Comparison of ENCODE assay signal across 8 cellular contexts in the genomic region with DNA sequence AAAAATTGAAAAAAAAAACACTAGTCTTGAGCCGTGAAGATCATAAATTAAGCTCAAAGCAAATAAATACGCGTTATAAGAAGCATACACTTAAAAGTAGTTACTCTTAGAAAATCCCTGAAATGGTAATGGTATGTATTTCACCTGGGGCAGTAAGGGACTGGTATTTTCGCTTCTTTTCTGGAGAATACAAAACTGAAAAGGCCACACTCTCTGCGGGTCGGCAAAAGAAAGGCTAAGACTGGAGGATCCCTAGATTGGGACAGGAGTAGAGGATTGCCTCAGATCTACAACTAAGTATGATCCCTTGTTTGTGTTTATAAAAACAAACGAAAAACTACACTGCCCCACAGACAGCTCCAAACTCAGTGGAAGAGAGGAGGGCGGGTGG.
DNase-seq lines count a peak whose midpoint lies in the region; TF ChIP-seq lines count a peak whose summit lies in the region.

No MANE protein-coding gene starts in this region.

- H3K36me3 ChIP-seq in HUES6 (ENCODE audit: control insufficient read depth, insufficient read depth, low read length), result no peaks in the 10 kb centered on the region
- no peaks in the 10 kb centered on the region for H3K36me3 ChIP-seq in mucosa of rectum (ENCODE audit: control insufficient read depth in 2 of 2, insufficient read depth in 2 of 2, low read length in 2 of 2)

- H3K9ac ChIP-seq in HUES6 (ENCODE audit: low read length) (peak overlapping the region; percentile 90), mucosa of rectum (ENCODE audit: low read depth in 1 of 2, low read length in 2 of 2) (peak overlapping the region; percentile 91 to 96)

- TF ChIP-seq CTCF in AG04449 (IDR thresholded peaks at IDR 0.05; ENCODE audit: insufficient read depth, low read length, missing control alignments), result no peak

- H3K4me3 ChIP-seq in AG04449 (ENCODE audit: low read depth, low read length), result peak overlapping the region; percentile 84
- peak overlapping the region; percentile 83 for H3K4me3 ChIP-seq in HUES6 (ENCODE audit: low read depth, low read length)
- H3K4me3 ChIP-seq in mucosa of rectum (ENCODE audit: low read length in 2 of 2), result peak overlapping the region; percentile 94 to 96

- no peaks in the 10 kb centered on the region for H3K9me3 ChIP-seq in HUES6 (ENCODE audit: control insufficient read depth, insufficient read depth, low read depth, low read length)
- no peaks in the 10 kb centered on the region for H3K9me3 ChIP-seq in mucosa of rectum (ENCODE audit: control insufficient read depth in 2 of 2, low read length in 2 of 2)

- H3K27me3 ChIP-seq in HUES6 (ENCODE audit: control insufficient read depth, insufficient read depth, low read length) (no peaks in the 10 kb centered on the region), mucosa of rectum (ENCODE audit: control insufficient read depth in 2 of 2, insufficient read depth in 2 of 2, low read length in 2 of 2) (no peaks in the 10 kb centered on the region)

- H3K27ac ChIP-seq in HUES6 (ENCODE audit: low read depth, low read length), result peak overlapping the region; percentile 87
- H3K27ac ChIP-seq in caudate nucleus (ENCODE audit: low read depth, low read length), result peak overlapping the region; percentile 95
- H3K27ac ChIP-seq in mucosa of rectum (ENCODE audit: low read depth in 2 of 2, low read length in 2 of 2), result peak overlapping the region; percentile 98 to 99

- DNase-seq in AG04449 (ENCODE audit: low read depth, low spot score), result no peak
- no peak for DNase-seq in caudate nucleus (lab: John Stamatoyannopoulos, UW)
- DNase-seq in HuH-7 (ENCODE audit: low spot score), result no peak
- no peak for DNase-seq in AG20443 (ENCODE audit: low spot score)
- no peak for DNase-seq in NCI-H1105 treated with DMSO at 0.1 percent for 48 hours (lab: John Stamatoyannopoulos, UW)
- no peak for DNase-seq in effector CD4-positive, alpha-beta T cell

- POLR2A ChIA-PET in AG04449 (lab: Yijun Ruan, JAX), result interaction anchor here (0.7 to 1.8 kb wide), 4 partner anchors 107 to 172 kb away, joined by 3 to 7 read pairs (median 5); partner anchors contain the start of genes LDHA, SPTY2D1 and TMEM86A

- no peaks in the 10 kb centered on the region for H3K4me1 ChIP-seq in HUES6 (ENCODE audit: control insufficient read depth, insufficient read depth, low read length)
- peaks cover 10 to 14% of the 10 kb centered on the region in 2 donors for H3K4me1 ChIP-seq in mucosa of rectum (ENCODE audit: control insufficient read depth in 2 of 2, insufficient read depth in 2 of 2, low read length in 2 of 2)

- CTCF ChIA-PET in AG04449 (lab: Yijun Ruan, JAX), result interaction anchor here (1.0 to 2.4 kb wide), 6 partner anchors 11 to 282 kb away, joined by 3 to 11 read pairs (median 4); no protein-coding TSS in a partner anchor
